Comparison of ENCODE assay signal across 12 cellular contexts in the genomic region with DNA sequence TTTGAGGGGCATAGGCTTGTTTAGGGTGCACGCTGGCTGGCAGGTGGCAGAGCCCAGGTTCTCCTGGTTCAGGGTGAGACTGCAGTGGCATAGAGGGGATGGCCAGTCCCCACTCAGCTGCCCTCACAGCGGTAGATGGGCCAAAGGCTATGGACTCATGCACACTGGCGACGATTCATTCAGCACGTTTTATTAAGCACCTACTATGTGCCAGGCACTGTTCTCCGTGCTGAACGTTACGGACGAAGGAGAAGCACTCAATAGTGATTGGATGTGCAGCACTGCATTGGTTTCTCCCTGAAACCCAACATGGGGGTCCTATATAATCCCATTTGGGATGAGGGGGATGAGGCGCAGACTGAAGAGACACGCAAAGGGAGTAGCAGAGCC. TPM values are rescaled to one million over a fixed set of nuclear protein-coding genes. Genes with fewer than 3 reads are reported as not detected.
A peak's percentile ranks its signal among the peaks of the same experiment; 100 is the strongest.
DNase-seq lines count a peak whose midpoint lies in the region; ATAC-seq and TF ChIP-seq lines count a peak whose summit lies in the region.
"Had no signal": no experiment of that assay in that cellular context is flagged by ENCODE, and none has a peak within 500 bp of the region (broad histone marks: within the 10 kb centered on the region; RNA-seq: fewer than 3 reads in every experiment).

No MANE protein-coding gene starts in this region.

- H3K36me3 Mint-ChIP-seq in nephron (ENCODE audit: low read depth), result no peaks in the 10 kb centered on the region
- H3K36me3 Mint-ChIP-seq: CD8-positive, alpha-beta memory T cell had no signal

- no peak for DNase-seq in Peyer's patch
- no peak for DNase-seq in tibial artery
- DNase-seq in COLO829 (ENCODE audit: low spot score), result no peak
- no peak for DNase-seq in activated naive CD4-positive, alpha-beta T cell treated with Interleukin-2 at 50 U/mL for 16 hours
- DNase-seq in NCI-H2171 (lab: John Stamatoyannopoulos, UW), result no peak
- DNase-seq: activated naive CD4-positive, alpha-beta T cell treated with anti-CD3 and anti-CD28 coated beads, Interleukin-2, amount 50 U/mL, for 16 hours; CD8-positive, alpha-beta memory T cell; NCI-H1417; SIG-M5 had no signal

- H3K27me3 ChIP-seq in Peyer's patch, result no peaks in the 10 kb centered on the region
- no peaks in the 10 kb centered on the region for H3K27me3 ChIP-seq in endocrine pancreas (ENCODE audit: control insufficient read depth, insufficient read depth, low read length)
- H3K27me3 ChIP-seq in tibial artery, result no peaks in the 10 kb centered on the region

- H3K27me3 Mint-ChIP-seq in nephron (ENCODE audit: low read depth), result no peaks in the 10 kb centered on the region
- H3K27me3 Mint-ChIP-seq: CD8-positive, alpha-beta memory T cell had no signal

- H3K4me1 Mint-ChIP-seq in nephron, result peaks cover 24% of the 10 kb centered on the region

- no peak for ATAC-seq in GM21381 (IDR thresholded peaks at IDR 0.05; ENCODE audit: unreplicated experiment)

- H3K9ac ChIP-seq in endocrine pancreas (ENCODE audit: control insufficient read depth, insufficient read depth, low read length), result peak overlapping the region; percentile 62

- intact Hi-C loops in tibial artery (cut with DNase I; ENCODE audit: low total_unique reads), result loop anchor here (10.0 kb wide), 1 partner anchor 120 kb away; no protein-coding TSS in a partner anchor

- H3K36me3 ChIP-seq in Peyer's patch (no peaks in the 10 kb centered on the region), endocrine pancreas (ENCODE audit: control insufficient read depth, insufficient read depth, low read length) (no peaks in the 10 kb centered on the region), tibial artery (no peaks in the 10 kb centered on the region)

- H3K9me3 Mint-ChIP-seq in nephron, result no peaks in the 10 kb centered on the region
- H3K9me3 Mint-ChIP-seq: CD8-positive, alpha-beta memory T cell had no signal

- H3K4me3 Mint-ChIP-seq in nephron, result peak overlapping the region; percentile 58 to 69 (median 63)
- H3K4me3 Mint-ChIP-seq: CD8-positive, alpha-beta memory T cell had no signal

- H3K9me3 ChIP-seq in Peyer's patch, result no peaks in the 10 kb centered on the region
- no peaks in the 10 kb centered on the region for H3K9me3 ChIP-seq in endocrine pancreas (ENCODE audit: control insufficient read depth, low read length)
- H3K9me3 ChIP-seq in tibial artery, result no peaks in the 10 kb centered on the region

- TF ChIP-seq CTCF in Peyer's patch (IDR thresholded peaks at IDR 0.05) (no peak), nephron (IDR thresholded peaks at IDR 0.05; ENCODE audit: unreplicated experiment in 3 of 3) (no peak), tibial artery (IDR thresholded peaks at IDR 0.05) (no peak)

- TF ChIP-seq POLR2A in Peyer's patch (IDR thresholded peaks at IDR 0.05), result no peak

- peaks cover 0 to 45% (median 18%) of the 10 kb centered on the region in 4 donors for H3K4me1 ChIP-seq in Peyer's patch
- H3K4me1 ChIP-seq in endocrine pancreas (ENCODE audit: control insufficient read depth, insufficient read depth, low read length), result no peaks in the 10 kb centered on the region
- H3K4me1 ChIP-seq in tibial artery, result peaks cover 8 to 100% (median 96%) of the 10 kb centered on the region in 4 donors

- H3K27ac Mint-ChIP-seq in nephron, result peak overlapping the region; percentile 93 to 99 (median 96)
- H3K27ac Mint-ChIP-seq: CD8-positive, alpha-beta memory T cell had no signal

- H3K27ac ChIP-seq in Peyer's patch (peak overlapping the region; percentile 5 to 59 (median 58)), tibial artery (peak overlapping the region; percentile 93 to 99)

- H3K4me3 ChIP-seq in Peyer's patch (no peak overlapping the region), endocrine pancreas (ENCODE audit: control insufficient read depth, insufficient read depth, low read length) (no peak overlapping the region), tibial artery (peak overlapping the region in 1 of 2 donors; percentile 12)

RNA-seq across cellular contexts. Expression of gene GLIS2, which starts 8.6 kb away (rescaled TPM):
- total RNA-seq in Peyer's patch, result 1 to 10 TPM in 3 of 4 donors, under 1 TPM in 1; 0.35 to 3.3 (median 1.7) TPM

RNA-seq across cellular contexts. Expression of gene PAM16, which starts 26.6 kb away (rescaled TPM):
- 10 to 100 TPM; 18.2 to 61.4 (median 49.3) TPM for total RNA-seq in Peyer's patch

RNA-seq across cellular contexts. Expression of gene VASN, which starts 47.2 kb away (rescaled TPM):
- 10 to 100 TPM in 2 of 4 donors, 1 to 10 TPM in 2; 2.1 to 18.2 (median 8.4) TPM for total RNA-seq in Peyer's patch

RNA-seq across cellular contexts. Expression of gene TFAP4, which starts 51.7 kb away (rescaled TPM):
- total RNA-seq in Peyer's patch, result 10 to 100 TPM in 1 of 4 donors, 1 to 10 TPM in 3; 7.5 to 20.6 (median 8.9) TPM
